In genomic region chr1:14598498-14599172, GRCh38 we compare ENCODE assay signal across 1 cellular context.
TF ChIP-seq lines count a peak whose summit lies in the region.

Gene KAZN, plus strand, starts transcription at chr1:14598685.

TF ChIP-seq in K562, 482 proteins besides CTCF, POLR2A, EP300 and RAD21 (continued from another document):
- no peak for TF ChIP-seq ETS1 (conservative IDR thresholded peaks at IDR 0.05; ENCODE audit: control insufficient read depth, low read depth, low read length)
- no peak for TF ChIP-seq XRCC4 (IDR thresholded peaks at IDR 0.05; ENCODE audit: extremely low read depth, insufficient read depth, insufficient read length)
- TF ChIP-seq SMAD1 (IDR thresholded peaks at IDR 0.05; ENCODE audit: low read depth, low read length, partially characterized antibody), result no peak
